Comparison of ENCODE assay signal across 35 cellular contexts in genomic region chr6:106413016-106413415, GRCh38.
"Had no signal": no experiment of that assay in that cellular context is flagged by ENCODE, and none has a peak within 500 bp of the region (broad histone marks: within the 10 kb centered on the region; RNA-seq: fewer than 3 reads in every experiment).

No MANE protein-coding gene starts in this region.

- ATAC-seq: activated CD8-positive, alpha-beta memory T cell treated with anti-CD3 and anti-CD28 coated beads, Interleukin-2, amount 10 ng/mL, durations not matched to agents 7 days and 5 days; body of pancreas; Panc1 had no signal

- H3K27ac ChIP-seq: WERI-Rb-1 had no signal

- H3K36me3 ChIP-seq: breast epithelium, MG63, WERI-Rb-1 had no signal

- H3K9me3 ChIP-seq: body of pancreas, breast epithelium, MG63 had no signal

- DNase-seq: activated CD4-positive, alpha-beta memory T cell treated with anti-CD3 and anti-CD28 coated beads, Interleukin-2, amount 10 ng/mL, durations not matched to agents 7 days and 5 days; activated CD4-positive, alpha-beta T cell treated with anti-CD3 and anti-CD28 coated beads for 1 hour; activated CD4-positive, alpha-beta T cell treated with anti-CD3 and anti-CD28 coated beads for 48 hours; activated CD4-positive, CD25-positive, alpha-beta regulatory T cell; activated CD8-positive, alpha-beta memory T cell treated with anti-CD3 and anti-CD28 coated beads for 24 hours; activated CD8-positive, alpha-beta memory T cell treated with anti-CD3 and anti-CD28 coated beads, Interleukin-2, amount 10 ng/mL, durations not matched to agents 7 days and 5 days; activated CD8-positive, alpha-beta memory T cell treated with anti-CD3 and anti-CD28 coated beads, Interleukin-2, amount 50 U/mL, for 48 hours; activated gamma-delta T cell; activated naive CD4-positive, alpha-beta T cell treated with Interleukin-2 at 50 U/mL for 16 hours; activated naive CD8-positive, alpha-beta T cell treated with anti-CD3 and anti-CD28 coated beads, Interleukin-2, amount 10 ng/mL, durations not matched to agents 7 days and 5 days; activated T-cell treated with anti-CD3 and anti-CD28 coated beads, Interleukin-2, amount 50 U/mL, for 1 hour; amygdala; body of pancreas; caudate nucleus; cerebellar nuclear complex; Karpas-422; KBM-7; MG63; NCI-H1092; NCI-H1436 treated with DMSO at 0.1 percent for 48 hours; NCI-H1694 treated with DMSO at 0.1 percent for 48 hours; NCI-H2029; NCI-H2107; NCI-H2171; NCI-H446; NCI-H510A treated with DMSO at 0.1 percent for 48 hours; SIG-M5; SW 1271; T-helper 1 cell; T-helper 2 cell; T-helper 9 cell; WERI-Rb-1 had no signal

- FAIRE-seq: astrocyte had no signal

- H3K27me3 ChIP-seq: body of pancreas, breast epithelium had no signal

- H3K4me3 ChIP-seq: body of pancreas, breast epithelium, MG63 had no signal

- H3K4me1 ChIP-seq: breast epithelium had no signal
